1 cellular context compared by ENCODE assay signal in genomic region chr7:130141161-130141857, GRCh38.
A peak's percentile ranks its signal among the peaks of the same experiment; 100 is the strongest.
TF ChIP-seq lines count a peak whose summit lies in the region.

No MANE protein-coding gene starts in this region.

TF ChIP-seq in K562, 482 proteins besides CTCF, POLR2A, EP300 and RAD21 (continued from another document and continues in another):
- TF ChIP-seq ETV5 (CRISPR knock-in tag; IDR thresholded peaks at IDR 0.05; ENCODE audit: low read depth) = no peak
- no peak for TF ChIP-seq GTF3C2 (IDR thresholded peaks at IDR 0.05; ENCODE audit: borderline replicate concordance, extremely low read depth, insufficient read length)
- no peak for TF ChIP-seq HMGN3 (IDR thresholded peaks at IDR 0.05; ENCODE audit: borderline replicate concordance, extremely low read depth, insufficient read length, low read depth, low read length)
- no peak for TF ChIP-seq PCBP2 (IDR thresholded peaks at IDR 0.05; ENCODE audit: low read depth, low read length, poor library complexity, severe bottlenecking)
- TF ChIP-seq ZKSCAN8 (CRISPR knock-in tag; IDR thresholded peaks at IDR 0.05) = no peak
- TF ChIP-seq MLX (CRISPR knock-in tag; conservative IDR thresholded peaks at IDR 0.05) = no peak
- no peak for TF ChIP-seq MCM5 (IDR thresholded peaks at IDR 0.05; ENCODE audit: low read depth)
- TF ChIP-seq SMARCB1 (IDR thresholded peaks at IDR 0.05; ENCODE audit: insufficient read length, low read depth) = no peak
- TF ChIP-seq ZNF76 (CRISPR knock-in tag; IDR thresholded peaks at IDR 0.05; ENCODE audit: borderline replicate concordance) = no peak
- no peak for TF ChIP-seq ASH1L (IDR thresholded peaks at IDR 0.05; ENCODE audit: borderline replicate concordance, low read depth, partially characterized antibody)
- TF ChIP-seq ETV6 (IDR thresholded peaks at IDR 0.05; ENCODE audit: borderline replicate concordance in 1 of 2, low read depth in 2 of 2, low read length in 1 of 2) = no peak
- no peak for TF ChIP-seq ETV6 (CRISPR knock-in tag; IDR thresholded peaks at IDR 0.05; ENCODE audit: borderline replicate concordance)
- no peak for TF ChIP-seq E2F1 (CRISPR knock-in tag; IDR thresholded peaks at IDR 0.05)
- no peak for TF ChIP-seq STAT5B (CRISPR knock-in tag; IDR thresholded peaks at IDR 0.05)
- no peak for TF ChIP-seq RFX5 (IDR thresholded peaks at IDR 0.05; ENCODE audit: low read depth, low read length)
- TF ChIP-seq SLC30A9 (CRISPR knock-in tag; IDR thresholded peaks at IDR 0.05) = no peak
- TF ChIP-seq BRF1 (IDR thresholded peaks at IDR 0.05; ENCODE audit: borderline replicate concordance, extremely low read depth, insufficient read length) = no peak
- TF ChIP-seq ZC3H4 (CRISPR knock-in tag; IDR thresholded peaks at IDR 0.05; ENCODE audit: borderline replicate concordance) = no peak
- TF ChIP-seq JUND (IDR thresholded peaks at IDR 0.05; ENCODE audit: borderline replicate concordance, low read depth, low read length) = peak; percentile 17; the same call in 1 of the 2 replicates
- no peak for TF ChIP-seq JUND (tag; IDR thresholded peaks at IDR 0.05; ENCODE audit: borderline replicate concordance, low read depth, low read length)
- TF ChIP-seq MCM3 (IDR thresholded peaks at IDR 0.05) = no peak
- no peak for TF ChIP-seq FUS (optimal IDR thresholded peaks at IDR 0.05; ENCODE audit: low read depth, low read length)
- TF ChIP-seq PHF21A (IDR thresholded peaks at IDR 0.05; ENCODE audit: borderline replicate concordance, low read depth) = no peak
- no peak for TF ChIP-seq POLR2H (tag; IDR thresholded peaks at IDR 0.05; ENCODE audit: low read depth)
- no peak for TF ChIP-seq ZBED1 (IDR thresholded peaks at IDR 0.05)
- no peak for TF ChIP-seq XRCC4 (IDR thresholded peaks at IDR 0.05; ENCODE audit: extremely low read depth, insufficient read depth, insufficient read length)
- TF ChIP-seq TARDBP (IDR thresholded peaks at IDR 0.05) = no peak
- TF ChIP-seq SP2 (IDR thresholded peaks at IDR 0.05; ENCODE audit: extremely low read depth, low read depth, low read length, poor library complexity, severe bottlenecking) = no peak
- no peak for TF ChIP-seq POLR2AphosphoS2 (IDR thresholded peaks at IDR 0.05; ENCODE audit: low read length)
- no peak for TF ChIP-seq CBX1 (IDR thresholded peaks at IDR 0.05; ENCODE audit: low read depth)
- peak; percentile 69; the same call in 1 of the 2 replicates for TF ChIP-seq TFAP4 (CRISPR knock-in tag; IDR thresholded peaks at IDR 0.05; ENCODE audit: borderline replicate concordance)
- no peak for TF ChIP-seq RBM39 (optimal IDR thresholded peaks at IDR 0.05; ENCODE audit: low read depth, low read length)
- no peak for TF ChIP-seq STAT5A (IDR thresholded peaks at IDR 0.05; ENCODE audit: borderline replicate concordance, low read length)
- no peak for TF ChIP-seq ZNF707 (CRISPR knock-in tag; conservative IDR thresholded peaks at IDR 0.05)
- no peak for TF ChIP-seq HBP1 (CRISPR knock-in tag; IDR thresholded peaks at IDR 0.05)
- TF ChIP-seq DNMT1 (IDR thresholded peaks at IDR 0.05) = no peak
- TF ChIP-seq REST (CRISPR knock-in tag; IDR thresholded peaks at IDR 0.05; ENCODE audit: low read depth) = no peak
- no peak for TF ChIP-seq MTA1 (IDR thresholded peaks at IDR 0.05; ENCODE audit: borderline replicate concordance)
- TF ChIP-seq BRF2 (IDR thresholded peaks at IDR 0.05; ENCODE audit: borderline replicate concordance, insufficient read depth, insufficient read length) = no peak
- no peak for TF ChIP-seq ELF2 (CRISPR knock-in tag; IDR thresholded peaks at IDR 0.05)
- TF ChIP-seq MAFG (tag; conservative IDR thresholded peaks at IDR 0.05) = no peak
- no peak for TF ChIP-seq ZNF347 (CRISPR knock-in tag; IDR thresholded peaks at IDR 0.05; ENCODE audit: low read depth)
- TF ChIP-seq BMI1 (IDR thresholded peaks at IDR 0.05; ENCODE audit: low read length) = no peak
- TF ChIP-seq IRF2 (CRISPR knock-in tag; IDR thresholded peaks at IDR 0.05) = no peak
- peak; percentile 69; the same call in 1 of the 2 replicates for TF ChIP-seq PHF8 (IDR thresholded peaks at IDR 0.05; ENCODE audit: borderline replicate concordance, low read length)
- TF ChIP-seq SAP30 (IDR thresholded peaks at IDR 0.05; ENCODE audit: borderline replicate concordance, insufficient read depth, low read depth, low read length, poor library complexity, severe bottlenecking) = no peak
- TF ChIP-seq ZBTB2 (IDR thresholded peaks at IDR 0.05) = no peak
- no peak for TF ChIP-seq NBN (IDR thresholded peaks at IDR 0.05; ENCODE audit: low read depth)
- no peak for TF ChIP-seq MXI1 (IDR thresholded peaks at IDR 0.05; ENCODE audit: low read depth, low read length)
- TF ChIP-seq SMARCC2 (IDR thresholded peaks at IDR 0.05; ENCODE audit: low read depth) = no peak
- TF ChIP-seq PURB (CRISPR knock-in tag; IDR thresholded peaks at IDR 0.05; ENCODE audit: low read depth) = no peak
- no peak for TF ChIP-seq CCAR2 (IDR thresholded peaks at IDR 0.05; ENCODE audit: low read depth, low read length)
- no peak for TF ChIP-seq TCF3 (CRISPR knock-in tag; IDR thresholded peaks at IDR 0.05)
- TF ChIP-seq ATF4 (CRISPR knock-in tag; IDR thresholded peaks at IDR 0.05) = no peak
- no peak for TF ChIP-seq DIDO1 (tag; IDR thresholded peaks at IDR 0.05; ENCODE audit: low read depth)
- TF ChIP-seq SMARCA5 (IDR thresholded peaks at IDR 0.05) = no peak
- TF ChIP-seq CREB3L1 (IDR thresholded peaks at IDR 0.05; ENCODE audit: borderline replicate concordance, low read depth) = no peak
- TF ChIP-seq ZNF445 (CRISPR knock-in tag; IDR thresholded peaks at IDR 0.05; ENCODE audit: low read depth) = no peak
- no peak for TF ChIP-seq SRSF9 (IDR thresholded peaks at IDR 0.05; ENCODE audit: borderline replicate concordance, low read depth, low read length)
